ENCODE assay signal across 11 cellular contexts in genomic region chr6:163335671-163336545, GRCh38.
DNase-seq lines count a peak whose midpoint lies in the region; ATAC-seq and TF ChIP-seq lines count a peak whose summit lies in the region.
"Had no signal": no experiment of that assay in that cellular context is flagged by ENCODE, and none has a peak within 500 bp of the region (broad histone marks: within the 10 kb centered on the region; RNA-seq: fewer than 3 reads in every experiment).

No MANE protein-coding gene starts in this region.

- no peaks in the 10 kb centered on the region for H3K79me2 ChIP-seq in osteoblast (ENCODE audit: insufficient read depth, low read length)

- no peaks in the 10 kb centered on the region for H4K20me1 ChIP-seq in osteoblast (ENCODE audit: insufficient read depth, low read length)

- TF ChIP-seq POLR2A in vagina (IDR thresholded peaks at IDR 0.05): no peak

- H3K27me3 ChIP-seq in right cardiac atrium (ENCODE audit: control insufficient read depth, insufficient read depth) (no peaks in the 10 kb centered on the region), osteoblast (ENCODE audit: insufficient read depth, low read length) (no peaks in the 10 kb centered on the region), vagina (no peaks in the 10 kb centered on the region)

- TF ChIP-seq CTCF in osteoblast (IDR thresholded peaks at IDR 0.05; ENCODE audit: extremely low read depth, low read depth, low read length) (no peak), vagina (IDR thresholded peaks at IDR 0.05) (no peak)

- WGBS in right cardiac atrium: 23% methylated on average over 29 of the region's 29 CpGs

- H3K36me3 ChIP-seq in osteoblast (ENCODE audit: insufficient read depth, low read length): no peaks in the 10 kb centered on the region
- no peaks in the 10 kb centered on the region for H3K36me3 ChIP-seq in vagina

- H3K4me1 ChIP-seq in right cardiac atrium (ENCODE audit: control insufficient read depth, insufficient read depth, low read length) (peaks cover 30% of the 10 kb centered on the region), osteoblast (ENCODE audit: insufficient read depth, low read length) (peaks cover 29% of the 10 kb centered on the region), vagina (no peaks in the 10 kb centered on the region)

- H3K27ac ChIP-seq in caudate nucleus (ENCODE audit: low read depth, low read length): peak overlapping the region; percentile 95
- H3K27ac ChIP-seq in right cardiac atrium (ENCODE audit: low read length): peak overlapping the region; percentile 84
- peak overlapping the region; percentile 39 for H3K27ac ChIP-seq in osteoblast (ENCODE audit: low read depth, low read length)
- peak overlapping the region; percentile 20 for H3K27ac ChIP-seq in vagina
- H3K27ac ChIP-seq: HL-60, SK-N-MC had no signal

- H3K4me3 ChIP-seq in right cardiac atrium (ENCODE audit: low read length): no peak overlapping the region
- peak overlapping the region; percentile 24 for H3K4me3 ChIP-seq in osteoblast (ENCODE audit: insufficient read depth, low read length)
- H3K4me3 ChIP-seq in vagina: no peak overlapping the region
- H3K4me3 ChIP-seq: SK-N-MC had no signal

- peak overlapping the region; percentile 42 for H3K4me2 ChIP-seq in osteoblast (ENCODE audit: insufficient read depth, low read length)

- no peaks in the 10 kb centered on the region for H3K9me3 ChIP-seq in right cardiac atrium (ENCODE audit: control insufficient read depth, low read length)
- H3K9me3 ChIP-seq in osteoblast (ENCODE audit: low read depth, low read length): no peaks in the 10 kb centered on the region
- no peaks in the 10 kb centered on the region for H3K9me3 ChIP-seq in vagina

- ATAC-seq in right cardiac atrium (peak; percentile 87 to 93), HG03280 (IDR thresholded peaks at IDR 0.05; ENCODE audit: unreplicated experiment) (no peak)

- peak overlapping the region; percentile 80 for H2AFZ ChIP-seq in osteoblast (ENCODE audit: low read length)

- no peak for DNase-seq in caudate nucleus (lab: John Stamatoyannopoulos, UW)
- DNase-seq in right cardiac atrium: peak; percentile 86 to 93 (median 92)
- DNase-seq in osteoblast (ENCODE audit: insufficient read length, low spot score, missing footprints): peak; percentile 93
- no peak for DNase-seq in vagina (ENCODE audit: extremely low spot score in 2 of 2)
- DNase-seq in stimulated activated CD4-positive, alpha-beta T cell treated with anti-CD3 and anti-CD28 coated beads, Interleukin-4, amount 100 ng/mL, for 24 hours: no peak
- DNase-seq in A172 (ENCODE audit: low spot score): no peak
- DNase-seq: activated CD4-positive, alpha-beta T cell treated with anti-CD3 and anti-CD28 coated beads, Interleukin-2, amount 10 ng/mL, durations not matched to agents 7 days and 5 days; small intestine had no signal

- intact Hi-C loops in right cardiac atrium (cut with DNase I): loop anchor here in 3 of 4 donors (5.0 to 10.0 kb wide), 2 partner anchors 76 to 79 kb away; partner anchors contain the start of gene QKI (in 3 of the 3)
- intact Hi-C loops in vagina (cut with DNase I): no loop called here

Comparison
In these comparisons a context has a peak if more than half of its experiments do, and no peak if none do; other contexts are left out.
1. DNase-seq: peak in right cardiac atrium (3 of 3) and osteoblast (single experiment); none in caudate nucleus (0 of 61), vagina (0 of 2), stimulated activated CD4-positive, alpha-beta T cell treated with anti-CD3 and anti-CD28 coated beads, Interleukin-4, amount 100 ng/mL, for 24 hours (single experiment) and A172 (single experiment).
2. H3K27ac ChIP-seq: peak in every context shown above with its lines; median percentile 95 in caudate nucleus; 84 in right cardiac atrium; 39 in osteoblast; 20 in vagina.